ENCODE assay signal across 8 cellular contexts in the genomic region with DNA sequence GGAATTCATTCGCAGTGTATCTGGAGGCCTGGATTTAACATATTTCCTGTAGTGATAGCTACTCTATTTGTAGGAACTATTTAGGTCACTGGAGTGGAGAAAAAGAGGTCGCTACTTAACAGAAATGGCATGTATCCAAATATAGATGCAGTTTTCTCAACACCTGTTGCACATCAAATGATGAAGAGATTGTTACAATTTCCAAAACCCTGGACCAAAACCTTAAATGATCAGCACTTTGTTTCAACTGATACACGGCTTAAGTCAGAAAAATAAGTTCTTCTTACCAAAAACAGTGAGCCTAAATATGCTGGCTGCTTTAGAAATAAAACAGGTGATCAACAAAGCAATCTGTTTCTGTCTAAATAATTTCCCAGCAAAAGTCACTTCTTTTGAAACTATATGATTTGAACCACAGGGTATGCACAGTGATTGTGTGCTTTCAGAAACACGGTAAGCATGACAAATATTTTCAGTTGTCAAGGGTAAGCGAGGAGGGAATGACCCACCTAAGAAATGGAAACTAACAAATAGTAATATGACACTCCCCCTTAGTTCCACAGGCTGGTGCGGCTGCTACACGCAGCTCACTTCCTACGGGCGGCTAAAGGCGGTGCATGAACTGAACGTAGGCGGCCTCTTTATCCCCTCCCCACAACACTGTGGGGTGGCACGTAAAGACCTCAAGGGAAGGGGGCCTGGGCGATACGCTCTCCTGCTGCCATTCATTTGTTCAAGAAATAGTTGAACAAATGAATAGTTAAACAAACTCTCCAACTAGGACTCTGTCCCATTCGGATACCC. TPM values are rescaled to one million over a fixed set of nuclear protein-coding genes. Genes with fewer than 3 reads are reported as not detected.
DNase-seq lines count a peak whose midpoint lies in the region; TF ChIP-seq lines count a peak whose summit lies in the region.

No MANE protein-coding gene starts in this region.

- no peak for TF ChIP-seq CTCF in LNCaP clone FGC (IDR thresholded peaks at IDR 0.05; ENCODE audit: control insufficient read depth, extremely low read depth, insufficient read depth)
- no peak for TF ChIP-seq CTCF in brain (conservative IDR thresholded peaks at IDR 0.05)

- H3K36me3 Mint-ChIP-seq in brain = no peaks in the 10 kb centered on the region
- peaks cover 0 to 3% (median 0%) of the 10 kb centered on the region in 3 donors for H3K36me3 Mint-ChIP-seq in immature natural killer cell

- peak overlapping the region in 3 of 5 experiments; percentile 39 to 58 (median 49) for H3K27ac Mint-ChIP-seq in brain
- peak overlapping the region; percentile 84 to 95 (median 92) for H3K27ac Mint-ChIP-seq in immature natural killer cell

- H3K4me3 ChIP-seq in GM08714 (ENCODE audit: low read length) = peak overlapping the region; percentile 94
- H3K4me3 ChIP-seq in LNCaP clone FGC (ENCODE audit: low read depth, low read length) = peak overlapping the region; percentile 77

- H3K9me3 Mint-ChIP-seq in brain = no peaks in the 10 kb centered on the region
- H3K9me3 Mint-ChIP-seq in immature natural killer cell = no peaks in the 10 kb centered on the region

- peak; percentile 56 for DNase-seq in H4 (ENCODE audit: low spot score)
- no peak for DNase-seq in LNCaP clone FGC (ENCODE audit: low read depth)
- DNase-seq in T-helper 9 cell = peak; percentile 55
- peak; percentile 75 to 80 (median 77) for DNase-seq in immature natural killer cell
- peak; percentile 85 for DNase-seq in stimulated activated CD4-positive, alpha-beta T cell treated with anti-CD3 and anti-CD28 coated beads, Interleukin-15, amount 100 ng/mL, for 24 hours
- no peak for DNase-seq in NCI-H128 (lab: John Stamatoyannopoulos, UW; ENCODE audit: unreplicated experiment)

- H3K27me3 Mint-ChIP-seq in brain (peaks cover 71% of the 10 kb centered on the region), immature natural killer cell (ENCODE audit: low read depth in 3 of 3) (peaks cover 10 to 18% (median 18%) of the 10 kb centered on the region in 3 donors)

- peaks cover 42% of the 10 kb centered on the region for H3K4me1 Mint-ChIP-seq in brain
- H3K4me1 Mint-ChIP-seq in immature natural killer cell = peaks cover 24 to 29% of the 10 kb centered on the region in 2 donors

- H3K4me3 Mint-ChIP-seq in brain (peak overlapping the region; percentile 86 to 92 (median 91)), immature natural killer cell (peak overlapping the region; percentile 88 to 93 (median 90))

RNA-seq across cellular contexts. Expression of gene EHD4, which starts 1.1 kb away (rescaled TPM):
- total RNA-seq in H4 (2014; rRNA removed; shearing (Covaris generic)) = 6.0 and 6.8 TPM in 2 replicates
- polyA plus RNA-seq in brain (ENCODE audit: insufficient read depth, low read depth, low replicate concordance) (7.8 TPM), immature natural killer cell (1 to 10 TPM; 5.3 to 7.3 (median 7.0) TPM)

RNA-seq across cellular contexts. Expression of gene PLA2G4E, which starts 49.6 kb away (rescaled TPM):
- total RNA-seq in H4 (2014; rRNA removed; shearing (Covaris generic)) = not detected in 2 replicates
- polyA plus RNA-seq in brain (ENCODE audit: insufficient read depth, low read depth, low replicate concordance) (not detected), immature natural killer cell (not detected)

Comparison
In these comparisons a context has a peak if more than half of its experiments do, and no peak if none do; other contexts are left out.
1. DNase-seq: peak in H4 (single experiment), T-helper 9 cell (single experiment), immature natural killer cell (3 of 3) and stimulated activated CD4-positive, alpha-beta T cell treated with anti-CD3 and anti-CD28 coated beads, Interleukin-15, amount 100 ng/mL, for 24 hours (single experiment); none in LNCaP clone FGC (single experiment) and NCI-H128 (single experiment).